ENCODE assay signal across 8 cellular contexts in the genomic region with DNA sequence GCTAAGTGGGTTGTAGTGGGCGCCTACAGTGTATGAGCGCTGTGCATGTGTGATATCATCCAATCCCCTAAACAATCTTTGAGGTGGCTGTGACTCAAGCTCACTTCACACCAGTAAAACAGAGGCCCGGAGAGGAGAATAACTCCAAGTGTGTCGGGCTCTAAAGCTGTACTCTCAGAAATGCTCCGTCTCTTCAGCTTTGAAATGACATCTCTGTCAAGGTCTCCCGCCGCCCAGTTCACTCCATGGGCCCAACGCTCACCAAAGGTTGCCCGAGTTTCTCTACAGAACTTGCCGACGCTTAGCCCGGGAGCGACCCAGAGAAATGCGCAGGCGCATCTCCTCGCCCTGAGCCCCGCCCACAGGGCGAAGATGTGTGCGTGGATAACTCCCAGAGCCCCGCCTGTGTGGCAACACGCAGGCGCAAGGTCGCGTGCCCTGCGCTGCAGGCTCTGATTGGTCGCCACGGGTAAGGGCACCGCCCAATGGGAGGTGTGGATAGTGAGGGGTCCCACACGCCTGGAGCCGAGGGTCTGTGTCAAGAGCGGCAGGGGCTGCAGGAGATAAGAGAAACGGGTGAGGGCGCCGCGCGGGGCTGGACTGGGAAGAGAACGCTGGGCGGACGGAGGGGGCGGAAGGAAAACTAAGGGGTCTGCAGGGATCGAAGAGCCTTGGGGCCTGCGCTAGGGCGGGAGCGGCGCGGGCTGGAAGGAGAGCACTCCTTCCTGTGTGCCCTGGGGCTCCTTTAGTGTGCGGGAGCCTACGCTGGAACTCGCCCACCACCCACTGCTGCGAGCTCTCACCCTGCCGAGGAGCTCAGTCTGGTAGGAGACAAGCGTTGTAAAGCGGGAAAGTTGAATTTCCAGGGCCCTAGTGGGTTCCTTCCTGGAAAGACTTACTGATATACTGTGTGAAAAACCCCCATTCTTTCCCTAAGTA. TPM values are rescaled to one million over a fixed set of nuclear protein-coding genes. Genes with fewer than 3 reads are reported as not detected.
DNase-seq lines count a peak whose midpoint lies in the region; ATAC-seq, FAIRE-seq and TF ChIP-seq lines count a peak whose summit lies in the region.

A gene with protein sequence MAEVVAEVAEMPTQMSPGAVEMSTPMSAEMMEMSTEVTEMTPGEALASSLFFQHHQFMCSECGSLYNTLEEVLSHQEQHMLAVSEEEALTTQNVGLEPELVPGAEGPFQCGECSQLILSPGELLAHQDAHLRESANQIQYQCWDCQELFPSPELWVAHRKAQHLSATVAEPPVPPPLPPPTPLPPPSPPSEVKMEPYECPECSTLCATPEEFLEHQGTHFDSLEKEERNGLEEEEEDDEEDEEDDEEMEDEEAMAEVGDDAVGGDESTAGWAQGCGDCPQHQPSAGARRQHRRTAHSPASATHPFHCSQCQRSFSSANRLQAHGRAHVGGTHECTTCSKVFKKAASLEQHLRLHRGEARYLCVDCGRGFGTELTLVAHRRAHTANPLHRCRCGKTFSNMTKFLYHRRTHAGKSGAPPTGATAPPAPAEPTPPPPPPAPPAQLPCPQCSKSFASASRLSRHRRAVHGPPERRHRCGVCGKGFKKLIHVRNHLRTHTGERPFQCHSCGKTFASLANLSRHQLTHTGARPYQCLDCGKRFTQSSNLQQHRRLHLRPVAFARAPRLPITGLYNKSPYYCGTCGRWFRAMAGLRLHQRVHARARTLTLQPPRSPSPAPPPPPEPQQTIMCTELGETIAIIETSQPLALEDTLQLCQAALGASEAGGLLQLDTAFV (plus strand): TSS at position 501 of the 939 bp plus-strand sequence. CDS start 4,092 bp downstream, outside the sequence.

- peak; percentile 87 for ATAC-seq in RWPE2 (ENCODE audit: low read depth)
- peak; percentile 86 for ATAC-seq in activated T-helper 17 cell treated with anti-CD3 and anti-CD28 coated beads, Interleukin-2, amount 50 U/mL, for 72 hours (replicated peaks)
- peak; percentile 82 to 84 for ATAC-seq in naive thymus-derived CD8-positive, alpha-beta T cell
- ATAC-seq in stimulated activated naive B cell treated with anti-CD40 and anti-IgM and Interleukin-4, amounts not matched to agents 10 μg/mL and 1 μg/mL and 100 μg/mL, for 72 hours (replicated peaks): peak; percentile 85 to 87

- H3K36me3 ChIP-seq in Loucy (ENCODE audit: insufficient read depth, low read length) (peaks cover 10% of the 10 kb centered on the region; the same call in 1 of the 2 replicates), RWPE2 (ENCODE audit: low read depth) (peaks cover 34% of the 10 kb centered on the region)

- H3K9me2 ChIP-seq in Loucy (replicated peaks; ENCODE audit: low read depth, low read length): no peaks in the 10 kb centered on the region

- peak within 1 kb of the TSS; percentile 100 for H3K4me2 ChIP-seq in Loucy (ENCODE audit: low read depth, low read length, poor library complexity, severe bottlenecking)

- peak; percentile 29 for TF ChIP-seq CTCF in Loucy (conservative IDR thresholded peaks at IDR 0.05; ENCODE audit: low read length)
- no peak for TF ChIP-seq CTCF in RWPE2 (IDR thresholded peaks at IDR 0.05; ENCODE audit: poor library complexity, severe bottlenecking)
- no peak for TF ChIP-seq CTCF in fibroblast of mammary gland (conservative IDR thresholded peaks at IDR 0.05; ENCODE audit: control insufficient read depth, insufficient read depth, low read depth, low read length)

- peak; percentile 64 for TF ChIP-seq POLR2A in H54 (IDR thresholded peaks at IDR 0.05; ENCODE audit: low read depth, low read length)

- H3K27me3 ChIP-seq in Loucy (ENCODE audit: insufficient read depth, low read length, poor library complexity, severe bottlenecking): no peaks in the 10 kb centered on the region
- no peaks in the 10 kb centered on the region for H3K27me3 ChIP-seq in RWPE2 (ENCODE audit: insufficient read depth, poor library complexity, severe bottlenecking)

- H3K27me3 Mint-ChIP-seq in activated T-helper 17 cell treated with anti-CD3 and anti-CD28 coated beads, Interleukin-2, amount 50 U/mL, for 72 hours: no peaks in the 10 kb centered on the region
- H3K27me3 Mint-ChIP-seq in naive thymus-derived CD8-positive, alpha-beta T cell: peaks cover 0 to 2% (median 0%) of the 10 kb centered on the region in 5 donors
- H3K27me3 Mint-ChIP-seq in stimulated activated naive B cell treated with anti-CD40 and anti-IgM and Interleukin-4, amounts not matched to agents 10 μg/mL and 1 μg/mL and 100 μg/mL, for 72 hours: no peaks in the 10 kb centered on the region

- peaks cover 32% of the 10 kb centered on the region for H3K4me1 ChIP-seq in Loucy (ENCODE audit: insufficient read depth, low read length, poor library complexity, severe bottlenecking)
- peaks cover 6% of the 10 kb centered on the region for H3K4me1 ChIP-seq in RWPE2 (ENCODE audit: insufficient read depth, poor library complexity, severe bottlenecking)

- POLR2A ChIA-PET in naive thymus-derived CD8-positive, alpha-beta T cell (lab: Charles Lee): interaction anchor here (0.8 to 2.7 kb wide), 8 partner anchors 8 to 31 kb away, joined by 3 to 26 read pairs (median 4); a partner anchor contains a TSS

- peak within 1 kb of the TSS; percentile 67 for H3K27ac ChIP-seq in RWPE2 (ENCODE audit: poor library complexity, severe bottlenecking)

- peaks cover 35% of the 10 kb centered on the region for H3K4me1 Mint-ChIP-seq in activated T-helper 17 cell treated with anti-CD3 and anti-CD28 coated beads, Interleukin-2, amount 50 U/mL, for 72 hours
- peaks cover 36 to 69% (median 64%) of the 10 kb centered on the region in 4 donors for H3K4me1 Mint-ChIP-seq in naive thymus-derived CD8-positive, alpha-beta T cell
- H3K4me1 Mint-ChIP-seq in stimulated activated naive B cell treated with anti-CD40 and anti-IgM and Interleukin-4, amounts not matched to agents 10 μg/mL and 1 μg/mL and 100 μg/mL, for 72 hours: peaks cover 41 to 64% of the 10 kb centered on the region in 2 donors

- peak within 1 kb of the TSS; percentile 70 for H2AFZ ChIP-seq in Loucy (ENCODE audit: low read length)

- H3K79me2 ChIP-seq in Loucy (ENCODE audit: insufficient read depth, low read length): peaks cover 60% of the 10 kb centered on the region

- H4K20me1 ChIP-seq in Loucy (ENCODE audit: insufficient read depth, low read length, poor library complexity, severe bottlenecking): peaks cover 36% of the 10 kb centered on the region

- peak; percentile 52 for FAIRE-seq in H54 (lab: Jason Lieb, UNC)

- H3K9me3 Mint-ChIP-seq in activated T-helper 17 cell treated with anti-CD3 and anti-CD28 coated beads, Interleukin-2, amount 50 U/mL, for 72 hours: no peaks in the 10 kb centered on the region
- no peaks in the 10 kb centered on the region for H3K9me3 Mint-ChIP-seq in naive thymus-derived CD8-positive, alpha-beta T cell
- no peaks in the 10 kb centered on the region for H3K9me3 Mint-ChIP-seq in stimulated activated naive B cell treated with anti-CD40 and anti-IgM and Interleukin-4, amounts not matched to agents 10 μg/mL and 1 μg/mL and 100 μg/mL, for 72 hours

- DNase-seq in EL: peak; percentile 98
- peak; percentile 99 for DNase-seq in H54 (ENCODE audit: insufficient read length, low spot score)
- DNase-seq in RWPE2 (ENCODE audit: low spot score): peak; percentile 97
- peak; percentile 96 for DNase-seq in fibroblast of mammary gland (ENCODE audit: low read depth)
- DNase-seq in naive thymus-derived CD8-positive, alpha-beta T cell: peak; percentile 93 to 98 (median 96)
- peak; percentile 97 for DNase-seq in stimulated activated naive B cell treated with anti-CD40 and anti-IgM and Interleukin-4, amounts not matched to agents 10 μg/mL and 1 μg/mL and 100 μg/mL, for 72 hours

- peak within 1 kb of the TSS; percentile 95 for H3K27ac Mint-ChIP-seq in activated T-helper 17 cell treated with anti-CD3 and anti-CD28 coated beads, Interleukin-2, amount 50 U/mL, for 72 hours
- peak within 1 kb of the TSS; percentile 94 to 100 (median 98) for H3K27ac Mint-ChIP-seq in naive thymus-derived CD8-positive, alpha-beta T cell
- H3K27ac Mint-ChIP-seq in stimulated activated naive B cell treated with anti-CD40 and anti-IgM and Interleukin-4, amounts not matched to agents 10 μg/mL and 1 μg/mL and 100 μg/mL, for 72 hours: peak within 1 kb of the TSS; percentile 95

- no peaks in the 10 kb centered on the region for H3F3A ChIP-seq in Loucy (ENCODE audit: low read depth)

- H3K9me3 ChIP-seq in Loucy (ENCODE audit: insufficient read depth, low read depth, low read length) (no peaks in the 10 kb centered on the region), RWPE2 (ENCODE audit: severe bottlenecking) (no peaks in the 10 kb centered on the region)

- peak within 1 kb of the TSS; percentile 95 for H3K4me3 Mint-ChIP-seq in activated T-helper 17 cell treated with anti-CD3 and anti-CD28 coated beads, Interleukin-2, amount 50 U/mL, for 72 hours
- H3K4me3 Mint-ChIP-seq in naive thymus-derived CD8-positive, alpha-beta T cell: peak within 1 kb of the TSS; percentile 96 to 100 (median 100)
- peak within 1 kb of the TSS; percentile 91 to 96 for H3K4me3 Mint-ChIP-seq in stimulated activated naive B cell treated with anti-CD40 and anti-IgM and Interleukin-4, amounts not matched to agents 10 μg/mL and 1 μg/mL and 100 μg/mL, for 72 hours

- peak within 1 kb of the TSS; percentile 92 for H3K4me3 ChIP-seq in Loucy (ENCODE audit: low read length, poor library complexity, severe bottlenecking)
- peak within 1 kb of the TSS; percentile 63 for H3K4me3 ChIP-seq in RWPE2 (ENCODE audit: severe bottlenecking)
- peak within 1 kb of the TSS; percentile 97 for H3K4me3 ChIP-seq in fibroblast of mammary gland (ENCODE audit: control insufficient read depth, low read depth, low read length)

- H3K36me3 Mint-ChIP-seq in activated T-helper 17 cell treated with anti-CD3 and anti-CD28 coated beads, Interleukin-2, amount 50 U/mL, for 72 hours (ENCODE audit: low read depth): peaks cover 67% of the 10 kb centered on the region
- H3K36me3 Mint-ChIP-seq in naive thymus-derived CD8-positive, alpha-beta T cell: peaks cover 0 to 22% (median 3%) of the 10 kb centered on the region in 3 donors
- peaks cover 21 to 36% of the 10 kb centered on the region in 2 donors for H3K36me3 Mint-ChIP-seq in stimulated activated naive B cell treated with anti-CD40 and anti-IgM and Interleukin-4, amounts not matched to agents 10 μg/mL and 1 μg/mL and 100 μg/mL, for 72 hours

- H3K9ac ChIP-seq in Loucy (ENCODE audit: low read depth, low read length, poor library complexity, severe bottlenecking): peak within 1 kb of the TSS; percentile 94

RNA-seq across cellular contexts. Expression of the gene that starts here (rescaled TPM):
- 10 to 100 TPM; 17.2 to 18.0 TPM for total RNA-seq in activated T-helper 17 cell treated with anti-CD3 and anti-CD28 coated beads, Interleukin-2, amount 50 U/mL, for 72 hours
- total RNA-seq in naive thymus-derived CD8-positive, alpha-beta T cell: 10 to 100 TPM; 16.6 to 20.1 TPM
- 1 to 10 TPM; 3.9 to 8.1 (median 4.5) TPM for polyA plus RNA-seq in naive thymus-derived CD8-positive, alpha-beta T cell

Comparison
In these comparisons a context has a peak if more than half of its experiments do, and no peak if none do; other contexts are left out.
1. Peak in every context shown above with its lines: DNase-seq, ATAC-seq, H3K4me3 ChIP-seq and H3K27ac ChIP-seq.